ENCODE assay signal across 1 cellular context in the genomic region with DNA sequence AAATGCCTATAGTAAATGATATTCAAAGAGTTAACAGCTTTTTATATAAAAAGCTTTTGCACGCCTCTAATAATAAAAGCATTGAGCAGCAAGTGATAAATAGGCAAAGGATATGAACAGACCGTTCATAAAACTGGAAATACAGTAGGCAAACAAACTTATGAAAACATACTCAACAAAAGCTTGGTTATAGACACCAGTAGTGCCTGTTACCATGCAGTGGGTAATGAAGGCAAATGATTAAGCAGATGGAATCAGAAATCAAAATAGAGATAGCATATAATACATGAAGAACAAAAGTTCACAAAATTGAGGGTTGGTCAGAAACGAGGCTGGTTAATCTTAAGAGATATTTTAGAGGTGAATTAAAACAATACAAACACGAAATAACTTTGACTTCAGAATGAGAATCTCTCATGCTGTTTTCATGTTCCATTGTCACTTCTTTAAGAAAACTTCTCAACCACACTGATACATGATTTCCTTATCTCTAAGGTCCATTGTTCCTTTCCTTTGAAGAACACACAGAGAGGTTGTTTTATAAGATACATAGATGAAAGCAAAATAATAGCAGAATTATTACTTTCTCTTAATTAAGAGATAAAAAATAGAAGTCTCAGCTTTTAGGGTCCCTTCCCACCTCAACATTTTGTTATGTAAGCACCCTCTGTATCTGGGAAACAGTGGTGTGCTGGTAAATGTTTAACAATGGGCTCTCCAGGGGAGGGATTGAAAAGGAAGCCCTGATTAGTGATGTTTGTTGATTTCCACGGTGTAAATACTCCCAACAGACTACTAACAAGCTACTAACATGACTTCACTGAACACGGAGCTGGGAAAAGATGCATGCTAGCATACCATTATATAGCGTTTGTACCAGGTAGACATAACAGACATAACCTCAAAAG.
TF ChIP-seq lines count a peak whose summit lies in the region.

No MANE protein-coding gene starts in this region.

TF ChIP-seq in GM23338, 12 proteins besides CTCF, POLR2A, EP300 and RAD21 (continued from another document):
- TF ChIP-seq EZH2 (IDR thresholded peaks at IDR 0.05; ENCODE audit: low read depth, unreplicated experiment) (no peak), JUNB (IDR thresholded peaks at IDR 0.05; ENCODE audit: unreplicated experiment) (no peak), ETS1 (IDR thresholded peaks at IDR 0.05) (no peak)
- TF ChIP-seq, protein P1, sequence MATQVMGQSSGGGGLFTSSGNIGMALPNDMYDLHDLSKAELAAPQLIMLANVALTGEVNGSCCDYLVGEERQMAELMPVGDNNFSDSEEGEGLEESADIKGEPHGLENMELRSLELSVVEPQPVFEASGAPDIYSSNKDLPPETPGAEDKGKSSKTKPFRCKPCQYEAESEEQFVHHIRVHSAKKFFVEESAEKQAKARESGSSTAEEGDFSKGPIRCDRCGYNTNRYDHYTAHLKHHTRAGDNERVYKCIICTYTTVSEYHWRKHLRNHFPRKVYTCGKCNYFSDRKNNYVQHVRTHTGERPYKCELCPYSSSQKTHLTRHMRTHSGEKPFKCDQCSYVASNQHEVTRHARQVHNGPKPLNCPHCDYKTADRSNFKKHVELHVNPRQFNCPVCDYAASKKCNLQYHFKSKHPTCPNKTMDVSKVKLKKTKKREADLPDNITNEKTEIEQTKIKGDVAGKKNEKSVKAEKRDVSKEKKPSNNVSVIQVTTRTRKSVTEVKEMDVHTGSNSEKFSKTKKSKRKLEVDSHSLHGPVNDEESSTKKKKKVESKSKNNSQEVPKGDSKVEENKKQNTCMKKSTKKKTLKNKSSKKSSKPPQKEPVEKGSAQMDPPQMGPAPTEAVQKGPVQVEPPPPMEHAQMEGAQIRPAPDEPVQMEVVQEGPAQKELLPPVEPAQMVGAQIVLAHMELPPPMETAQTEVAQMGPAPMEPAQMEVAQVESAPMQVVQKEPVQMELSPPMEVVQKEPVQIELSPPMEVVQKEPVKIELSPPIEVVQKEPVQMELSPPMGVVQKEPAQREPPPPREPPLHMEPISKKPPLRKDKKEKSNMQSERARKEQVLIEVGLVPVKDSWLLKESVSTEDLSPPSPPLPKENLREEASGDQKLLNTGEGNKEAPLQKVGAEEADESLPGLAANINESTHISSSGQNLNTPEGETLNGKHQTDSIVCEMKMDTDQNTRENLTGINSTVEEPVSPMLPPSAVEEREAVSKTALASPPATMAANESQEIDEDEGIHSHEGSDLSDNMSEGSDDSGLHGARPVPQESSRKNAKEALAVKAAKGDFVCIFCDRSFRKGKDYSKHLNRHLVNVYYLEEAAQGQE (IDR thresholded peaks at IDR 0.05; ENCODE audit: unreplicated experiment): no peak
